1 cellular context compared by ENCODE assay signal in the genomic region with DNA sequence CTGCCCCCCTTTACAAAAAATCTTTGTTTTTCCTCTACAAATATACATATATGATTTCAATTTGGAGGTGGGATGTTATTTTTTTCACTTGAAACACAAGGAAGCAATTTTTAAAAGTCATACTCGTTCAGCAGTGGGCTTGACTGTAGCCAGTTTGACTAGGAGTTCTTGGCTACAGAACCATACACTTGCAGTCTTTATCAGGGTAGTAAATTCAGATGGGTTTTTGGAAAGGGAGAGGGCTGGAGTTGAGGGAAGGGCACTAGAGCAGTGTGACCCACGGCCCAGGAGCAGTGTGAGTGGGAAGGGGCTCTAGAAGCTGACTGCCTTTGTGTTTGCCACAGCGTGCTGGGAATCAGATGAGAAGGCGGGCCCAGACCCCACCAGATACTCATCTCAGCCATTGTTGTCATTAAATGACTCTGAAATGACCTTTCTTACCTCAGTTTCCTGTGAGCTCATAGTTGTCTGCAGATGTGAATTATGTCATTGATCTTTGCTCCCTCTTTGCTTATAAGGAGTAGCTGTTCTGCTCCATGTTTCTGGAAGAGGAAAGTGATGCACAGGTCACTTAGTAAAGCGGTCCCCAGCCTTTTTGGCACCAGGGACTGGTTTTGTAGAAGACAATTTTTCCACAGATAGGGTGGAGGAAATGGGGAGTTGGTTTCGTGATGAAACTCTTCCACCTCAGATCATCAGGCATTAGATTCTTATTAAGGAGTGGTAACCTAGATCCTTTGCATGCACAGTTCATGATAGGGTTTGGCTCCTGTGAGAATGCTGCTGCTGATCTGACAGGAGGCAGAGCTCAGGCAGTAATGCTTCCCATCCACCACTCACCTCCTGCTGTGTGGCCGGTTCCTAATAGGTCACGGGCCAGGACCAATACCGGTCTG.
TF ChIP-seq lines count a peak whose summit lies in the region.

No MANE protein-coding gene starts in this region.

TF ChIP-seq in GM12878, 131 proteins besides CTCF, POLR2A, EP300 and RAD21 (continues in another document):
- TF ChIP-seq PAX5 (IDR thresholded peaks at IDR 0.05; ENCODE audit: borderline replicate concordance, low read depth, low read length) (0 out of 2 replicates have a peak, but pooled peaks have one; percentile 36), POU2F2 (IDR thresholded peaks at IDR 0.05; ENCODE audit: borderline replicate concordance, low read depth, low read length) (peak; percentile 5; the same call in 2 of the 3 replicates), CHD1 (IDR thresholded peaks at IDR 0.05; ENCODE audit: low read depth, low read length) (no peak), NFIC (IDR thresholded peaks at IDR 0.05; ENCODE audit: low read depth, low read length) (peak; percentile 68; the same call in 1 of the 2 replicates), ATF2 (IDR thresholded peaks at IDR 0.05; ENCODE audit: low read length) (peak; percentile 88), FOXM1 (IDR thresholded peaks at IDR 0.05; ENCODE audit: low read depth, low read length) (peak; percentile 47; the same call in 1 of the 2 replicates), MEF2B (IDR thresholded peaks at IDR 0.05; ENCODE audit: partially characterized antibody, poor library complexity, severe bottlenecking) (no peak), POLR2AphosphoS5 (IDR thresholded peaks at IDR 0.05; ENCODE audit: low read length) (peak; percentile 84), RUNX3 (IDR thresholded peaks at IDR 0.05; ENCODE audit: low read length) (peak; percentile 82), MXI1 (IDR thresholded peaks at IDR 0.05; ENCODE audit: low read depth, low read length) (0 out of 2 replicates have a peak, but pooled peaks have one; percentile 36), SKIL (IDR thresholded peaks at IDR 0.05; ENCODE audit: low read depth, poor library complexity, severe bottlenecking) (peak; percentile 26), YY1 (IDR thresholded peaks at IDR 0.05; ENCODE audit: low read depth, low read length) (0 out of 2 replicates have a peak, but pooled peaks have one; percentile 11), ZNF217 (IDR thresholded peaks at IDR 0.05) (0 out of 2 replicates have a peak, but pooled peaks have one; percentile 13), CREB1 (IDR thresholded peaks at IDR 0.05; ENCODE audit: low read depth) (peak; percentile 86), ZNF24 (IDR thresholded peaks at IDR 0.05) (0 out of 2 replicates have a peak, but pooled peaks have one; percentile 13), IKZF1 (conservative IDR thresholded peaks at IDR 0.05) (peak; percentile 78), IKZF2 (IDR thresholded peaks at IDR 0.05) (peak; percentile 66 to 76), PML (IDR thresholded peaks at IDR 0.05; ENCODE audit: low read length) (peak; percentile 45; the same call in 1 of the 2 replicates), WRNIP1 (IDR thresholded peaks at IDR 0.05; ENCODE audit: borderline replicate concordance, low read depth, low read length) (0 out of 2 replicates have a peak, but pooled peaks have one; percentile 17), IRF4 (IDR thresholded peaks at IDR 0.05; ENCODE audit: low read depth, low read length) (0 out of 2 replicates have a peak, but pooled peaks have one; percentile 27), DPF2 (IDR thresholded peaks at IDR 0.05) (0 out of 2 replicates have a peak, but pooled peaks have one; percentile 16), BHLHE40 (IDR thresholded peaks at IDR 0.05; ENCODE audit: borderline replicate concordance in 1 of 2, low read depth in 2 of 2, low read length in 1 of 2) (peak in 1 of 2 experiments; percentile 29; a peak in 1 of 4 replicates), ZNF687 (IDR thresholded peaks at IDR 0.05) (peak; percentile 62; the same call in 1 of the 2 replicates), TARDBP (IDR thresholded peaks at IDR 0.05; ENCODE audit: borderline replicate concordance) (no peak), IRF5 (IDR thresholded peaks at IDR 0.05; ENCODE audit: borderline replicate concordance) (no peak), BCL11A (IDR thresholded peaks at IDR 0.05; ENCODE audit: low read depth, low read length) (peak; percentile 48; the same call in 1 of the 2 replicates), ATF7 (IDR thresholded peaks at IDR 0.05; ENCODE audit: low read depth) (peak; percentile 96), ESRRA (IDR thresholded peaks at IDR 0.05; ENCODE audit: low read length) (peak; percentile 80; the same call in 1 of the 2 replicates), NR2C1 (IDR thresholded peaks at IDR 0.05) (no peak), ETV6 (conservative IDR thresholded peaks at IDR 0.05 in 1 of 2, IDR thresholded peaks at IDR 0.05 in 1 of 2; ENCODE audit: borderline replicate concordance in 1 of 2, low read depth in 1 of 2) (peak in 1 of 2 experiments; percentile 72; a peak in 1 of 4 replicates), SMAD1 (IDR thresholded peaks at IDR 0.05; ENCODE audit: low read depth, partially characterized antibody) (peak; percentile 12), RCOR1 (conservative IDR thresholded peaks at IDR 0.05; ENCODE audit: low read depth, low read length) (no peak)
- TF ChIP-seq, protein P1, sequence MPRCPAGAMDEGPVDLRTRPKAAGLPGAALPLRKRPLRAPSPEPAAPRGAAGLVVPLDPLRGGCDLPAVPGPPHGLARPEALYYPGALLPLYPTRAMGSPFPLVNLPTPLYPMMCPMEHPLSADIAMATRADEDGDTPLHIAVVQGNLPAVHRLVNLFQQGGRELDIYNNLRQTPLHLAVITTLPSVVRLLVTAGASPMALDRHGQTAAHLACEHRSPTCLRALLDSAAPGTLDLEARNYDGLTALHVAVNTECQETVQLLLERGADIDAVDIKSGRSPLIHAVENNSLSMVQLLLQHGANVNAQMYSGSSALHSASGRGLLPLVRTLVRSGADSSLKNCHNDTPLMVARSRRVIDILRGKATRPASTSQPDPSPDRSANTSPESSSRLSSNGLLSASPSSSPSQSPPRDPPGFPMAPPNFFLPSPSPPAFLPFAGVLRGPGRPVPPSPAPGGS (IDR thresholded peaks at IDR 0.05; ENCODE audit: borderline replicate concordance, insufficient read depth, low read depth, low read length, poor library complexity, severe bottlenecking): peak; percentile 8
- TF ChIP-seq, protein P2, sequence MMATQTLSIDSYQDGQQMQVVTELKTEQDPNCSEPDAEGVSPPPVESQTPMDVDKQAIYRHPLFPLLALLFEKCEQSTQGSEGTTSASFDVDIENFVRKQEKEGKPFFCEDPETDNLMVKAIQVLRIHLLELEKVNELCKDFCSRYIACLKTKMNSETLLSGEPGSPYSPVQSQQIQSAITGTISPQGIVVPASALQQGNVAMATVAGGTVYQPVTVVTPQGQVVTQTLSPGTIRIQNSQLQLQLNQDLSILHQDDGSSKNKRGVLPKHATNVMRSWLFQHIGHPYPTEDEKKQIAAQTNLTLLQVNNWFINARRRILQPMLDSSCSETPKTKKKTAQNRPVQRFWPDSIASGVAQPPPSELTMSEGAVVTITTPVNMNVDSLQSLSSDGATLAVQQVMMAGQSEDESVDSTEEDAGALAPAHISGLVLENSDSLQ (IDR thresholded peaks at IDR 0.05): no peak; the same call in 1 of the 2 replicates
- TF ChIP-seq, protein P3, sequence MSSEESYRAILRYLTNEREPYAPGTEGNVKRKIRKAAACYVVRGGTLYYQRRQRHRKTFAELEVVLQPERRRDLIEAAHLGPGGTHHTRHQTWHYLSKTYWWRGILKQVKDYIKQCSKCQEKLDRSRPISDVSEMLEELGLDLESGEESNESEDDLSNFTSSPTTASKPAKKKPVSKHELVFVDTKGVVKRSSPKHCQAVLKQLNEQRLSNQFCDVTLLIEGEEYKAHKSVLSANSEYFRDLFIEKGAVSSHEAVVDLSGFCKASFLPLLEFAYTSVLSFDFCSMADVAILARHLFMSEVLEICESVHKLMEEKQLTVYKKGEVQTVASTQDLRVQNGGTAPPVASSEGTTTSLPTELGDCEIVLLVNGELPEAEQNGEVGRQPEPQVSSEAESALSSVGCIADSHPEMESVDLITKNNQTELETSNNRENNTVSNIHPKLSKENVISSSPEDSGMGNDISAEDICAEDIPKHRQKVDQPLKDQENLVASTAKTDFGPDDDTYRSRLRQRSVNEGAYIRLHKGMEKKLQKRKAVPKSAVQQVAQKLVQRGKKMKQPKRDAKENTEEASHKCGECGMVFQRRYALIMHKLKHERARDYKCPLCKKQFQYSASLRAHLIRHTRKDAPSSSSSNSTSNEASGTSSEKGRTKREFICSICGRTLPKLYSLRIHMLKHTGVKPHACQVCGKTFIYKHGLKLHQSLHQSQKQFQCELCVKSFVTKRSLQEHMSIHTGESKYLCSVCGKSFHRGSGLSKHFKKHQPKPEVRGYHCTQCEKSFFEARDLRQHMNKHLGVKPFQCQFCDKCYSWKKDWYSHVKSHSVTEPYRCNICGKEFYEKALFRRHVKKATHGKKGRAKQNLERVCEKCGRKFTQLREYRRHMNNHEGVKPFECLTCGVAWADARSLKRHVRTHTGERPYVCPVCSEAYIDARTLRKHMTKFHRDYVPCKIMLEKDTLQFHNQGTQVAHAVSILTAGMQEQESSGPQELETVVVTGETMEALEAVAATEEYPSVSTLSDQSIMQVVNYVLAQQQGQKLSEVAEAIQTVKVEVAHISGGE (CRISPR knock-in tag; IDR thresholded peaks at IDR 0.05): no peak
